In the genomic region with DNA sequence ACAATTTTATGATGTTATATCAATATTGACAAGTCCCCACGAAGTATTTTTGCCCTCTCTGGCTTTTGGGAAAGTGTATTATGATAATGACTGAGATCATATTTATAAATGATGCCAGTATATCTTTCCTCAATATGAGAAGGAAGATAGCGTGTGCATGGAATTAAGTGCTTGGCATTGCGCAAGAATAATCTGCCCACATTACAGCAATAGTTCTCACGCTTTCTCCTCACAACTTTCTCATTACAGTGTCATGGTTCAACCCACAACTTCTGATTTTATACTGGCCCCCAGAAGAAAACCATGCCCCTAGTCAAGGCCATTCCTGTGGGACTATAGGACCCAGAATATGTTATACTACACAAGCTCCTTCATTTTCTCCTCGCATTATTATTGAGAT, we compare ENCODE assay signal across 1 cellular context.
TF ChIP-seq lines count a peak whose summit lies in the region.

No MANE protein-coding gene starts in this region.

TF ChIP-seq in HepG2, 621 proteins besides CTCF, POLR2A, EP300 and RAD21 (continued from another document):
- TF ChIP-seq, protein P1, sequence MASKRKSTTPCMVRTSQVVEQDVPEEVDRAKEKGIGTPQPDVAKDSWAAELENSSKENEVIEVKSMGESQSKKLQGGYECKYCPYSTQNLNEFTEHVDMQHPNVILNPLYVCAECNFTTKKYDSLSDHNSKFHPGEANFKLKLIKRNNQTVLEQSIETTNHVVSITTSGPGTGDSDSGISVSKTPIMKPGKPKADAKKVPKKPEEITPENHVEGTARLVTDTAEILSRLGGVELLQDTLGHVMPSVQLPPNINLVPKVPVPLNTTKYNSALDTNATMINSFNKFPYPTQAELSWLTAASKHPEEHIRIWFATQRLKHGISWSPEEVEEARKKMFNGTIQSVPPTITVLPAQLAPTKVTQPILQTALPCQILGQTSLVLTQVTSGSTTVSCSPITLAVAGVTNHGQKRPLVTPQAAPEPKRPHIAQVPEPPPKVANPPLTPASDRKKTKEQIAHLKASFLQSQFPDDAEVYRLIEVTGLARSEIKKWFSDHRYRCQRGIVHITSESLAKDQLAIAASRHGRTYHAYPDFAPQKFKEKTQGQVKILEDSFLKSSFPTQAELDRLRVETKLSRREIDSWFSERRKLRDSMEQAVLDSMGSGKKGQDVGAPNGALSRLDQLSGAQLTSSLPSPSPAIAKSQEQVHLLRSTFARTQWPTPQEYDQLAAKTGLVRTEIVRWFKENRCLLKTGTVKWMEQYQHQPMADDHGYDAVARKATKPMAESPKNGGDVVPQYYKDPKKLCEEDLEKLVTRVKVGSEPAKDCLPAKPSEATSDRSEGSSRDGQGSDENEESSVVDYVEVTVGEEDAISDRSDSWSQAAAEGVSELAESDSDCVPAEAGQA (IDR thresholded peaks at IDR 0.05; ENCODE audit: low read depth), result no peak
- TF ChIP-seq, protein P1 (CRISPR knock-in tag; IDR thresholded peaks at IDR 0.05; ENCODE audit: borderline replicate concordance), result no peak
- TF ChIP-seq ZFY (CRISPR knock-in tag; IDR thresholded peaks at IDR 0.05) (no peak), CEBPB (IDR thresholded peaks at IDR 0.05; ENCODE audit: borderline replicate concordance, low read depth, low read length) (peak; percentile 87), CEBPG (CRISPR knock-in tag; IDR thresholded peaks at IDR 0.05) (peak; percentile 30; the same call in 1 of the 2 replicates), ERF (CRISPR knock-in tag; IDR thresholded peaks at IDR 0.05) (no peak), GTF3A (CRISPR knock-in tag; conservative IDR thresholded peaks at IDR 0.05) (no peak), NR2F2 (IDR thresholded peaks at IDR 0.05; ENCODE audit: borderline replicate concordance, low read depth) (no peak), LCORL (IDR thresholded peaks at IDR 0.05) (no peak), LCORL (CRISPR knock-in tag; IDR thresholded peaks at IDR 0.05) (no peak), ZNF777 (CRISPR knock-in tag; IDR thresholded peaks at IDR 0.05) (no peak)
